9 cellular contexts compared by ENCODE assay signal in the genomic region with DNA sequence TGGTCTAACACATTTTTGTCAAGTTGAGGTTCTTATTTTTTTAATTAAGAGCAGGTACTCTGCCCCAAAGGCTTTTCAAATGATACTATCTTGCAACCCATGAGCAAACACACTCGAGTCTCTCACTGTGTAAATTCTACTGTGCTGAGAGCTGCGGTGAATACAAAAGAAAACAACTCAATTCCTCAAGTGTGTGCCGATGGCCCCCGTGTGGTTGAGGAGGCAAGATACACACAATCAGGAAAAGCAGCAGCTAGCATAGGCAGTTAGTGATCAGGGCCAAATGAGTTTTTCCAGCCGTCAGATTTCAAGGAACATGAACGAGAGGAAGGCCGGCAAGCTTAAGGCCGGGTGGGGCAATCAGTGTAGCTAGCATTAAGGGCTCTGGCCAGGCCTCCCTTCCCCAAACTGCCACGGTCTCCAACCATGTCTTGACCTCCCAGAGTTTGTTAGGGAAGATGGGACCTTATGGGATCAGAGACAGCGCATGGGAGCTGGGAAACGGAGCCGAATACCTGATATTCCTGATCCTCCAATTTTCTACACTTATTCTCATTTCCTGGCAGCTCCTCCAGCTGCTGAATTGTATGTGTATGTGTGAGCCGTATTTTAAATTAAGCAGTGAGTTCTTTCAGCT. TPM values are rescaled to one million over a fixed set of nuclear protein-coding genes. Genes with fewer than 3 reads are reported as not detected.
DNase-seq lines count a peak whose midpoint lies in the region; ATAC-seq, FAIRE-seq and TF ChIP-seq lines count a peak whose summit lies in the region.
"Had no signal": no experiment of that assay in that cellular context is flagged by ENCODE, and none has a peak within 500 bp of the region (broad histone marks: within the 10 kb centered on the region; RNA-seq: fewer than 3 reads in every experiment).

No MANE protein-coding gene starts in this region.

- peak overlapping the region; percentile 81 for H2AFZ ChIP-seq in astrocyte (ENCODE audit: low read depth, low read length)

- H4K20me1 ChIP-seq in astrocyte (ENCODE audit: insufficient read depth, low read length): no peaks in the 10 kb centered on the region

- no peaks in the 10 kb centered on the region for H3K4me1 ChIP-seq in Caco-2
- peaks cover 44% of the 10 kb centered on the region for H3K4me1 ChIP-seq in astrocyte (ENCODE audit: insufficient read depth, low read length)
- H3K4me1 ChIP-seq in left lung: no peaks in the 10 kb centered on the region
- no peaks in the 10 kb centered on the region for H3K4me1 ChIP-seq in transverse colon

- H3K9me3 ChIP-seq in Caco-2 (no peaks in the 10 kb centered on the region), astrocyte (ENCODE audit: insufficient read depth, low read depth, low read length) (no peaks in the 10 kb centered on the region), left lung (no peaks in the 10 kb centered on the region), transverse colon (no peaks in the 10 kb centered on the region)

- FAIRE-seq in astrocyte (lab: Jason Lieb, UNC): peak; percentile 98

- H3K9ac ChIP-seq in astrocyte (ENCODE audit: low read length): peak overlapping the region; percentile 81

- 38% methylated on average over 13 of the region's 13 CpGs; no CpG with 5 or more reads in 1 of the 2 donors for WGBS in transverse colon (ENCODE audit: low coverage in 1 of 2), 2 donors

- CTCF ChIA-PET in Caco-2 (lab: Charles Lee): interaction anchor here (1.6 to 2.1 kb wide), 2 partner anchors 258 to 429 kb away, joined by 5 read pairs; no protein-coding TSS in a partner anchor

- no peak for TF ChIP-seq POLR2A in transverse colon (IDR thresholded peaks at IDR 0.05)

- ATAC-seq in left lung (peak; percentile 85), HG02642 (IDR thresholded peaks at IDR 0.05; ENCODE audit: poor library complexity, unreplicated experiment) (no peak)

- H3K27ac Mint-ChIP-seq in Caco-2 (ENCODE audit: unreplicated experiment) (no peak overlapping the region), astrocyte (ENCODE audit: unreplicated experiment) (peak overlapping the region; percentile 34)
- H3K27ac Mint-ChIP-seq: dendritic cell treated with granulocyte-macrophage colony-stimulating factor and Interleukin-4, amounts not matched to agents 40 ng/mL and 50 ng/mL, for 4 days had no signal

- TF ChIP-seq CTCF in Caco-2 (IDR thresholded peaks at IDR 0.05; ENCODE audit: insufficient read depth in 1 of 2, low read depth in 1 of 2, low read length in 1 of 2, severe bottlenecking in 1 of 2, unreplicated experiment in 1 of 2) (peak in 1 of 2 experiments; percentile 44), LNCaP clone FGC (IDR thresholded peaks at IDR 0.05; ENCODE audit: control insufficient read depth, extremely low read depth, insufficient read depth) (peak; percentile 61), astrocyte (IDR thresholded peaks at IDR 0.05; ENCODE audit: insufficient read depth, low read depth, low read length) (peak; percentile 53), left lung (IDR thresholded peaks at IDR 0.05) (peak in 1 of 2 donors; percentile 20), transverse colon (IDR thresholded peaks at IDR 0.05) (peak in 2 of 5 experiments; percentile 22 to 23)

- H3K9me3 Mint-ChIP-seq in Caco-2 (ENCODE audit: unreplicated experiment): no peaks in the 10 kb centered on the region
- H3K9me3 Mint-ChIP-seq in astrocyte (ENCODE audit: unreplicated experiment): no peaks in the 10 kb centered on the region
- H3K9me3 Mint-ChIP-seq: dendritic cell treated with granulocyte-macrophage colony-stimulating factor and Interleukin-4, amounts not matched to agents 40 ng/mL and 50 ng/mL, for 4 days had no signal

- H3K4me3 ChIP-seq in Caco-2 (ENCODE audit: low read depth, low read length) (no peak overlapping the region), LNCaP clone FGC (ENCODE audit: low read depth, low read length) (no peak overlapping the region), astrocyte (ENCODE audit: insufficient read depth, low read depth, low read length) (no peak overlapping the region), left lung (no peak overlapping the region), transverse colon (no peak overlapping the region)

- no peaks in the 10 kb centered on the region for H3K4me1 Mint-ChIP-seq in Caco-2 (ENCODE audit: low read depth, unreplicated experiment)
- peaks cover 23% of the 10 kb centered on the region for H3K4me1 Mint-ChIP-seq in astrocyte (ENCODE audit: low read depth, unreplicated experiment)

- DNase-seq in Caco-2 (peak; percentile 25 to 34), LNCaP clone FGC (ENCODE audit: low read depth) (no peak), astrocyte (ENCODE audit: low read depth) (peak; percentile 67), left lung (peak in 1 of 2 donors; percentile 45), T1000 (lab: John Stamatoyannopoulos, UW) (no peak), transverse colon (no peak)
- DNase-seq in stimulated activated CD4-positive, alpha-beta T cell treated with anti-CD3 and anti-CD28 coated beads, Interleukin-2, amount 100 ng/mL, for 24 hours: no peak

- peak overlapping the region; percentile 88 for H3K27ac ChIP-seq in astrocyte (ENCODE audit: low read depth, low read length)
- H3K27ac ChIP-seq in left lung: peak overlapping the region in 1 of 2 donors; percentile 45
- peak overlapping the region in 2 of 4 donors; percentile 12 to 24 for H3K27ac ChIP-seq in transverse colon

- TF ChIP-seq EP300 in transverse colon (IDR thresholded peaks at IDR 0.05; ENCODE audit: low read depth): no peak

- intact Hi-C loops in Caco-2 (cut with micrococcal nuclease; ENCODE audit: unreplicated experiment): loop anchor here (10.0 kb wide), 1 partner anchor 504 kb away; no protein-coding TSS in a partner anchor
- intact Hi-C loops in left lung (cut with DNase I): loop anchor here in 1 of 2 donors (10.0 kb wide), 1 partner anchor 264 kb away; no protein-coding TSS in a partner anchor
- intact Hi-C loops in transverse colon (cut with DNase I; ENCODE audit: low total_unique reads): loop anchor here (5.0 kb wide), 1 partner anchor 251 kb away; no protein-coding TSS in a partner anchor

- H3K27me3 Mint-ChIP-seq in Caco-2 (ENCODE audit: insufficient read depth, unreplicated experiment) (no peaks in the 10 kb centered on the region), astrocyte (ENCODE audit: low read depth, unreplicated experiment) (no peaks in the 10 kb centered on the region)

- H3K36me3 ChIP-seq in Caco-2 (ENCODE audit: control insufficient read depth, insufficient read depth, low read length) (no peaks in the 10 kb centered on the region), astrocyte (ENCODE audit: insufficient read depth, low read length) (no peaks in the 10 kb centered on the region), left lung (no peaks in the 10 kb centered on the region), transverse colon (no peaks in the 10 kb centered on the region)

- H3K4me3 Mint-ChIP-seq in Caco-2 (ENCODE audit: unreplicated experiment): no peak overlapping the region
- H3K4me3 Mint-ChIP-seq in astrocyte (ENCODE audit: unreplicated experiment): no peak overlapping the region
- H3K4me3 Mint-ChIP-seq: dendritic cell treated with granulocyte-macrophage colony-stimulating factor and Interleukin-4, amounts not matched to agents 40 ng/mL and 50 ng/mL, for 4 days had no signal

- in situ Hi-C loops in transverse colon (cut with MboI; ENCODE audit: low pct_ligation_motif_present in 1 of 4, low pct_unique_long_range_greater_than_20kb in 1 of 4, low sequenced_read_pairs in 3 of 4): loop anchor here in 2 of 4 donors (25.0 kb wide), 1 partner anchor 506 kb away; no protein-coding TSS in a partner anchor

- no peaks in the 10 kb centered on the region for H3K27me3 ChIP-seq in Caco-2 (replicated peaks; ENCODE audit: control insufficient read depth, insufficient read depth, low read length)
- no peaks in the 10 kb centered on the region for H3K27me3 ChIP-seq in astrocyte (ENCODE audit: insufficient read depth, low read length)
- H3K27me3 ChIP-seq in left lung: no peaks in the 10 kb centered on the region
- no peaks in the 10 kb centered on the region for H3K27me3 ChIP-seq in transverse colon

- no TSS peak for BruUV-seq in Caco-2 (replicated peaks; lab: Mats Ljungman, UMichigan)

- H3K79me2 ChIP-seq in astrocyte (ENCODE audit: insufficient read depth, low read length): no peaks in the 10 kb centered on the region

- POLR2A ChIA-PET in Caco-2 (lab: Charles Lee): no interaction called here

- H3K36me3 Mint-ChIP-seq in Caco-2 (ENCODE audit: insufficient read depth, unreplicated experiment) (peaks cover 5% of the 10 kb centered on the region), astrocyte (ENCODE audit: low read depth, unreplicated experiment) (no peaks in the 10 kb centered on the region)

- peak overlapping the region; percentile 72 for H3K4me2 ChIP-seq in astrocyte (ENCODE audit: low read length)

RNA-seq across cellular contexts. Expression of gene RTL9, which starts 59.7 kb away (rescaled TPM):
- total RNA-seq in Caco-2 (2022) (0.09 and 0.26 TPM in 2 replicates), astrocyte (0.91 and 0.94 TPM in 2 replicates), left lung (under 1 TPM; 0.24 to 0.70 TPM), transverse colon (under 1 TPM in 1 of 4 donors, not detected in 3; under 0.01 TPM)

Comparison
In these comparisons a context has a peak if more than half of its experiments do, and no peak if none do; other contexts are left out.
1. DNase-seq: peak in Caco-2 (2 of 2) and astrocyte (single experiment); none in LNCaP clone FGC (single experiment), T1000 (single experiment), stimulated activated CD4-positive, alpha-beta T cell treated with anti-CD3 and anti-CD28 coated beads, Interleukin-2, amount 100 ng/mL, for 24 hours (0 of 2) and transverse colon (single experiment).